ENCODE assay signal across 28 cellular contexts in genomic region chr1:161106434-161106833, GRCh38. TPM values are rescaled to one million over a fixed set of nuclear protein-coding genes. Genes with fewer than 3 reads are reported as not detected.
A peak's percentile ranks its signal among the peaks of the same experiment; 100 is the strongest.
DNase-seq lines count a peak whose midpoint lies in the region; ATAC-seq, FAIRE-seq and TF ChIP-seq lines count a peak whose summit lies in the region.
"Had no signal": no experiment of that assay in that cellular context is flagged by ENCODE, and none has a peak within 500 bp of the region (broad histone marks: within the 10 kb centered on the region; RNA-seq: fewer than 3 reads in every experiment).

No MANE protein-coding gene starts in this region.

- no peak for TF ChIP-seq POLR2A in breast epithelium (IDR thresholded peaks at IDR 0.05)

- H3K9me3 ChIP-seq in breast epithelium: no peaks in the 10 kb centered on the region
- H3K9me3 ChIP-seq: A549, SK-N-SH had no signal

- no peaks in the 10 kb centered on the region for H3K4me1 ChIP-seq in breast epithelium
- H3K4me1 ChIP-seq: A549 had no signal

- H3K27ac ChIP-seq in breast epithelium: no peak overlapping the region
- H3K27ac ChIP-seq: A549, HL-60, KMS-11 had no signal

- no peaks in the 10 kb centered on the region for H3K27me3 ChIP-seq in breast epithelium
- H3K27me3 ChIP-seq in bronchial epithelial cell (ENCODE audit: control insufficient read depth, insufficient read depth, low read length): no peaks in the 10 kb centered on the region

- CTCF ChIA-PET in MCF 10A (lab: Yijun Ruan, JAX): interaction anchor here (0.6 to 6.4 kb wide), 6 partner anchors 9 to 184 kb away, joined by 3 to 46 read pairs (median 4); partner anchors contain the start of gene KLHDC9

- no peak for ATAC-seq in stimulated activated naive B cell treated with anti-CD40 and anti-IgM and Interleukin-4, amounts not matched to agents 10 μg/mL and 1 μg/mL and 100 μg/mL, for 72 hours (replicated peaks)
- ATAC-seq: A549, PC-3 had no signal

- TF ChIP-seq CTCF in MCF 10A (IDR thresholded peaks at IDR 0.05; ENCODE audit: unreplicated experiment) (no peak), breast epithelium (IDR thresholded peaks at IDR 0.05) (no peak), bronchial epithelial cell (IDR thresholded peaks at IDR 0.05; ENCODE audit: insufficient read depth, low read length, severe bottlenecking) (no peak)

- H3K9me3 Mint-ChIP-seq in MCF 10A (ENCODE audit: unreplicated experiment): no peaks in the 10 kb centered on the region
- no peaks in the 10 kb centered on the region for H3K9me3 Mint-ChIP-seq in stimulated activated naive B cell treated with anti-CD40 and anti-IgM and Interleukin-4, amounts not matched to agents 10 μg/mL and 1 μg/mL and 100 μg/mL, for 72 hours
- H3K9me3 Mint-ChIP-seq: CD8-positive, alpha-beta memory T cell; IgD-negative memory B cell had no signal

- H3K36me3 Mint-ChIP-seq in MCF 10A (ENCODE audit: insufficient read depth, unreplicated experiment): peaks cover 61% of the 10 kb centered on the region
- peaks cover 17 to 32% of the 10 kb centered on the region in 2 donors for H3K36me3 Mint-ChIP-seq in stimulated activated naive B cell treated with anti-CD40 and anti-IgM and Interleukin-4, amounts not matched to agents 10 μg/mL and 1 μg/mL and 100 μg/mL, for 72 hours

- DNase-seq in MCF 10A (ENCODE audit: unreplicated experiment) (no peak), breast epithelium (ENCODE audit: low spot score in 2 of 2) (no peak), MV-4-11 (lab: John Stamatoyannopoulos, UW) (peak; percentile 13), bronchial epithelial cell (ENCODE audit: low read depth) (peak; percentile 33), urothelium cell line (ENCODE audit: low spot score) (no peak), COLO668 (lab: John Stamatoyannopoulos, UW; ENCODE audit: unreplicated experiment) (no peak), NCI-H2081 treated with DMSO at 0.1 percent for 48 hours (lab: John Stamatoyannopoulos, UW) (no peak)
- DNase-seq in stimulated activated naive B cell treated with anti-CD40 and anti-IgM and Interleukin-4, amounts not matched to agents 10 μg/mL and 1 μg/mL and 100 μg/mL, for 72 hours: no peak
- DNase-seq: C1 segment of cervical spinal cord; Calu3; CD8-positive, alpha-beta memory T cell; DMS153; DND-41; NCI-H1092 treated with DMSO at 0.1 percent for 48 hours; NCI-H1436; NCI-H187 treated with DMSO at 0.1 percent for 48 hours; NCI-H446 treated with DMSO at 0.1 percent for 48 hours; NCI-H526; NCI-H82; NK-92 treated with Interleukin-12 subunit alpha and Interleukin-12 subunit beta, amount 100 ng/mL, for 24 hours; PC-3; SK-N-SH had no signal

- no peaks in the 10 kb centered on the region for H3K36me3 ChIP-seq in breast epithelium
- H3K36me3 ChIP-seq in bronchial epithelial cell (ENCODE audit: control insufficient read depth, insufficient read depth, low read length): peaks cover 7% of the 10 kb centered on the region

- no peak overlapping the region for H3K4me3 ChIP-seq in breast epithelium
- no peak overlapping the region for H3K4me3 ChIP-seq in bronchial epithelial cell (ENCODE audit: low read depth, low read length)
- H3K4me3 ChIP-seq: A549 had no signal

- intact Hi-C loops in MCF 10A (cut with micrococcal nuclease) (no loop called here), breast epithelium (cut with DNase I; ENCODE audit: low total_unique reads) (no loop called here)

- no peaks in the 10 kb centered on the region for H3K27me3 Mint-ChIP-seq in MCF 10A (ENCODE audit: insufficient read depth, unreplicated experiment)
- no peaks in the 10 kb centered on the region for H3K27me3 Mint-ChIP-seq in stimulated activated naive B cell treated with anti-CD40 and anti-IgM and Interleukin-4, amounts not matched to agents 10 μg/mL and 1 μg/mL and 100 μg/mL, for 72 hours
- H3K27me3 Mint-ChIP-seq: CD8-positive, alpha-beta memory T cell; IgD-negative memory B cell had no signal

- peak overlapping the region; percentile 9 for H3K27ac Mint-ChIP-seq in MCF 10A (ENCODE audit: low read depth, unreplicated experiment)
- H3K27ac Mint-ChIP-seq in stimulated activated naive B cell treated with anti-CD40 and anti-IgM and Interleukin-4, amounts not matched to agents 10 μg/mL and 1 μg/mL and 100 μg/mL, for 72 hours: peak overlapping the region; percentile 60

- no TSS peak for BruUV-seq in MCF 10A (replicated peaks; lab: Mats Ljungman, UMichigan)

- POLR2A ChIA-PET in MCF 10A (lab: Yijun Ruan, JAX): interaction anchor here (0.8 to 3.7 kb wide), 4 partner anchors 9 to 86 kb away, joined by 3 to 36 read pairs (median 10); partner anchors contain the start of genes F11R, NIT1 and PFDN2

- peaks cover 20% of the 10 kb centered on the region for H3K4me1 Mint-ChIP-seq in MCF 10A (ENCODE audit: insufficient read depth, unreplicated experiment)
- H3K4me1 Mint-ChIP-seq in stimulated activated naive B cell treated with anti-CD40 and anti-IgM and Interleukin-4, amounts not matched to agents 10 μg/mL and 1 μg/mL and 100 μg/mL, for 72 hours: peaks cover 10 to 24% of the 10 kb centered on the region in 2 donors

- H3K4me3 Mint-ChIP-seq in MCF 10A (ENCODE audit: unreplicated experiment): no peak overlapping the region
- H3K4me3 Mint-ChIP-seq in stimulated activated naive B cell treated with anti-CD40 and anti-IgM and Interleukin-4, amounts not matched to agents 10 μg/mL and 1 μg/mL and 100 μg/mL, for 72 hours: no peak overlapping the region
- H3K4me3 Mint-ChIP-seq: CD8-positive, alpha-beta memory T cell; IgD-negative memory B cell had no signal

- FAIRE-seq in bronchial epithelial cell (lab: Jason Lieb, UNC) (no peak), urothelium cell line (lab: Jason Lieb, UNC) (no peak)
- FAIRE-seq: A549, GM12892 had no signal

RNA-seq across cellular contexts. Expression of gene KLHDC9, which starts 8.3 kb away (rescaled TPM):
- total RNA-seq in MCF 10A (2022): not detected in 2 replicates
- 1 to 10 TPM; 5.8 to 9.8 (median 8.5) TPM for total RNA-seq in breast epithelium
- total RNA-seq in bronchial epithelial cell: 1.3 and 5.0 TPM in 2 replicates
- total RNA-seq: H4 had no signal

RNA-seq across cellular contexts. Expression of gene PFDN2, which starts 11.4 kb away (rescaled TPM):
- total RNA-seq in MCF 10A (2022): 514 and 683 TPM in 2 replicates
- 10 to 100 TPM; 32.5 to 50.1 (median 37.0) TPM for total RNA-seq in breast epithelium
- 204 and 224 TPM in 2 replicates for total RNA-seq in bronchial epithelial cell

RNA-seq across cellular contexts. Expression of gene NIT1, which starts 11.5 kb away (rescaled TPM):
- 73.4 and 75.4 TPM in 2 replicates for total RNA-seq in MCF 10A (2022)
- total RNA-seq in breast epithelium: 10 to 100 TPM; 36.3 to 44.5 (median 37.0) TPM
- 40.5 and 58.2 TPM in 2 replicates for total RNA-seq in bronchial epithelial cell

RNA-seq across cellular contexts. Expression of gene NECTIN4, which starts 17.1 kb away (rescaled TPM):
- 7.0 and 11.2 TPM in 2 replicates for total RNA-seq in MCF 10A (2022)
- 10 to 100 TPM in 2 of 3 donors, not detected in 1; 28.5 to 56.3 TPM for total RNA-seq in breast epithelium
- total RNA-seq in bronchial epithelial cell: 108 and 200 TPM in 2 replicates

RNA-seq across cellular contexts. Expression of gene DEDD, which starts 26.0 kb away (rescaled TPM):
- 63.1 and 73.6 TPM in 2 replicates for total RNA-seq in MCF 10A (2022)
- total RNA-seq in breast epithelium: 10 to 100 TPM; 28.7 to 39.0 (median 37.6) TPM
- total RNA-seq in bronchial epithelial cell: 26.9 and 31.9 TPM in 2 replicates

Comparison
In these comparisons a context has a peak if more than half of its experiments do, and no peak if none do; other contexts are left out.
1. DNase-seq: peak in MV-4-11 (single experiment) and bronchial epithelial cell (single experiment); none in MCF 10A (single experiment), breast epithelium (0 of 2), stimulated activated naive B cell treated with anti-CD40 and anti-IgM and Interleukin-4, amounts not matched to agents 10 μg/mL and 1 μg/mL and 100 μg/mL, for 72 hours (single experiment), urothelium cell line (single experiment), COLO668 (single experiment) and NCI-H2081 treated with DMSO at 0.1 percent for 48 hours (single experiment).